Comparison of ENCODE assay signal across 8 cellular contexts in genomic region chr19:35741216-35741541, GRCh38. TPM values are rescaled to one million over a fixed set of nuclear protein-coding genes. Genes with fewer than 3 reads are reported as not detected.
DNase-seq lines count a peak whose midpoint lies in the region; ATAC-seq and TF ChIP-seq lines count a peak whose summit lies in the region.

No MANE protein-coding gene starts in this region.

- H3K36me3 Mint-ChIP-seq in natural killer cell treated with Interleukin-12 subunit alpha and Interleukin-12 subunit beta and Interleukin-15 and Interleukin-18, amount 100 ng/mL, for 72 hours: no peaks in the 10 kb centered on the region

- H3K27ac ChIP-seq in KOPT-K1 (ENCODE audit: low read depth, low read length, poor library complexity, severe bottlenecking) (peak overlapping the region; percentile 55), cingulate gyrus (ENCODE audit: low read depth, low read length) (peak overlapping the region; percentile 93)

- H3K27me3 ChIP-seq in BJ (ENCODE audit: control insufficient read depth, insufficient read depth, low read length): no peaks in the 10 kb centered on the region

- CTCF ChIA-PET in BJ (lab: Yijun Ruan, JAX): interaction anchor here (1.0 to 1.2 kb wide), 2 partner anchors 39 to 47 kb away, joined by 4 to 6 read pairs; no protein-coding TSS in a partner anchor

- TF ChIP-seq CTCF in BJ (IDR thresholded peaks at IDR 0.05; ENCODE audit: insufficient read depth, low read depth, low read length): no peak

- no peak for ATAC-seq in natural killer cell treated with Interleukin-12 subunit alpha and Interleukin-12 subunit beta and Interleukin-15 and Interleukin-18, amount 100 ng/mL, for 72 hours
- ATAC-seq in GM21390 (IDR thresholded peaks at IDR 0.05; ENCODE audit: unreplicated experiment) (no peak), GM21825 (IDR thresholded peaks at IDR 0.05; ENCODE audit: unreplicated experiment) (no peak), HG03378 (IDR thresholded peaks at IDR 0.05; ENCODE audit: unreplicated experiment) (no peak)

- DNase-seq in BJ (ENCODE audit: low read depth) (no peak), midbrain (lab: John Stamatoyannopoulos, UW) (no peak)
- no peak for DNase-seq in natural killer cell treated with Interleukin-12 subunit alpha and Interleukin-12 subunit beta and Interleukin-15 and Interleukin-18, amount 100 ng/mL, for 72 hours (ENCODE audit: low spot score)

- peaks cover 39 to 47% of the 10 kb centered on the region in 2 donors for H3K4me1 Mint-ChIP-seq in natural killer cell treated with Interleukin-12 subunit alpha and Interleukin-12 subunit beta and Interleukin-15 and Interleukin-18, amount 100 ng/mL, for 72 hours (ENCODE audit: low read depth in 2 of 2)

- H3K4me3 ChIP-seq in BJ (ENCODE audit: low read depth, low read length): peak overlapping the region; percentile 52

- H3K9me3 ChIP-seq in KOPT-K1 (ENCODE audit: insufficient read depth, low read length, poor library complexity, severe bottlenecking): no peaks in the 10 kb centered on the region

- peak overlapping the region; percentile 95 for H3K4me3 Mint-ChIP-seq in natural killer cell treated with Interleukin-12 subunit alpha and Interleukin-12 subunit beta and Interleukin-15 and Interleukin-18, amount 100 ng/mL, for 72 hours

- POLR2A ChIA-PET in BJ (lab: Charles Lee): interaction anchor here (0.8 kb wide), 1 partner anchor 22 kb away, joined by 3 read pairs; no protein-coding TSS in a partner anchor

- H3K27ac Mint-ChIP-seq in natural killer cell treated with Interleukin-12 subunit alpha and Interleukin-12 subunit beta and Interleukin-15 and Interleukin-18, amount 100 ng/mL, for 72 hours: peak overlapping the region; percentile 88 to 97

- H3K9me3 Mint-ChIP-seq in natural killer cell treated with Interleukin-12 subunit alpha and Interleukin-12 subunit beta and Interleukin-15 and Interleukin-18, amount 100 ng/mL, for 72 hours: no peaks in the 10 kb centered on the region

- no peaks in the 10 kb centered on the region for H3K27me3 Mint-ChIP-seq in natural killer cell treated with Interleukin-12 subunit alpha and Interleukin-12 subunit beta and Interleukin-15 and Interleukin-18, amount 100 ng/mL, for 72 hours

- H3K36me3 ChIP-seq in BJ (ENCODE audit: control insufficient read depth, insufficient read depth, low read length): peaks cover 24% of the 10 kb centered on the region
- H3K36me3 ChIP-seq in KOPT-K1 (ENCODE audit: insufficient read depth, low read length): peaks cover 33% of the 10 kb centered on the region

RNA-seq across cellular contexts. Expression of gene IGFLR1, which starts 1.1 kb away (rescaled TPM):
- polyA plus RNA-seq in BJ (2011; rRNA removed): 1.1 and 1.9 TPM in 2 replicates
- polyA minus RNA-seq in BJ (2011; rRNA and poly(A)+ RNA removed): 0.15 and 2.1 TPM in 2 replicates
- 100 to 1,000 TPM in 1 of 2 donors, 10 to 100 TPM in 1; 80.4 to 193 TPM for total RNA-seq in natural killer cell treated with Interleukin-12 subunit alpha and Interleukin-12 subunit beta and Interleukin-15 and Interleukin-18, amount 100 ng/mL, for 72 hours

RNA-seq across cellular contexts. Expression of gene U2AF1L4, which starts 4.0 kb away (rescaled TPM):
- polyA plus RNA-seq in BJ (2011; rRNA removed): 18.3 and 20.3 TPM in 2 replicates
- 6.8 and 12.8 TPM in 2 replicates for polyA minus RNA-seq in BJ (2011; rRNA and poly(A)+ RNA removed)
- 10 to 100 TPM; 17.0 to 19.1 TPM for total RNA-seq in natural killer cell treated with Interleukin-12 subunit alpha and Interleukin-12 subunit beta and Interleukin-15 and Interleukin-18, amount 100 ng/mL, for 72 hours

RNA-seq across cellular contexts. Expression of gene PSENEN, which starts 4.3 kb away (rescaled TPM):
- polyA plus RNA-seq in BJ (2011; rRNA removed): 65.4 and 76.2 TPM in 2 replicates
- polyA minus RNA-seq in BJ (2011; rRNA and poly(A)+ RNA removed): 19.0 and 28.4 TPM in 2 replicates
- total RNA-seq in natural killer cell treated with Interleukin-12 subunit alpha and Interleukin-12 subunit beta and Interleukin-15 and Interleukin-18, amount 100 ng/mL, for 72 hours: 10 to 100 TPM; 66.4 to 84.2 TPM

RNA-seq across cellular contexts. Expression of gene LIN37, which starts 7.2 kb away (rescaled TPM):
- 8.9 and 15.0 TPM in 2 replicates for polyA plus RNA-seq in BJ (2011; rRNA removed)
- 19.5 and 22.4 TPM in 2 replicates for polyA minus RNA-seq in BJ (2011; rRNA and poly(A)+ RNA removed)
- total RNA-seq in natural killer cell treated with Interleukin-12 subunit alpha and Interleukin-12 subunit beta and Interleukin-15 and Interleukin-18, amount 100 ng/mL, for 72 hours: 10 to 100 TPM in 1 of 2 donors, 1 to 10 TPM in 1; 9.6 to 24.7 TPM

RNA-seq across cellular contexts. Expression of gene HSPB6, which starts 15.7 kb away (rescaled TPM):
- 21.0 and 27.2 TPM in 2 replicates for polyA plus RNA-seq in BJ (2011; rRNA removed)
- 28.7 and 58.4 TPM in 2 replicates for polyA minus RNA-seq in BJ (2011; rRNA and poly(A)+ RNA removed)
- not detected for total RNA-seq in natural killer cell treated with Interleukin-12 subunit alpha and Interleukin-12 subunit beta and Interleukin-15 and Interleukin-18, amount 100 ng/mL, for 72 hours
